11 cellular contexts compared by ENCODE assay signal in the genomic region with DNA sequence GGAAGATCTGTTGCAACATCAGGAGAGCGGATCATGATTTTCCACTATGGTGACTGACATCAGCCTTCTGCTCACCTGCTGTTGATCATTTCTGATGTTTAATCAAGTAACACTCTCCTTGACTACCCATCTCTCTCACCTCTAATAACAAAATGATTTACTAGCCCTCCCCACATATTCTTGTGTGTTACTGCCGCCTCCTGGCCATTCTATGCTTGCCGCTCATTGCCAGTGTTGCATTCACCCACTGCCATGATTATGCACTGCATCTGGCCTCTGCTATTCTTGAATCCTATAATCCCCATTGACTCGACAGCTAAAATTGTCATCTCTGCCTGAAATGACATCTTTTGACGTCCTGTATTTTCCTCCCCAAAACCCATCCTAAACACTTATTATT.
DNase-seq lines count a peak whose midpoint lies in the region; ATAC-seq and TF ChIP-seq lines count a peak whose summit lies in the region.
"Had no signal": no experiment of that assay in that cellular context is flagged by ENCODE, and none has a peak within 500 bp of the region (broad histone marks: within the 10 kb centered on the region; RNA-seq: fewer than 3 reads in every experiment).

No MANE protein-coding gene starts in this region.

- no peak overlapping the region for H3K27ac ChIP-seq in heart left ventricle
- H3K27ac ChIP-seq: ascending aorta had no signal

- peak; percentile 9; the same call in 1 of the 2 replicates for TF ChIP-seq CTCF in BE2C (IDR thresholded peaks at IDR 0.05; ENCODE audit: low read depth, low read length)
- TF ChIP-seq CTCF in heart left ventricle (IDR thresholded peaks at IDR 0.05) = no peak

- no peak for ATAC-seq in heart left ventricle

- intact Hi-C loops in head of caudate nucleus (cut with DNase I) = no loop called here
- intact Hi-C loops in heart left ventricle (cut with DNase I) = no loop called here

- TF ChIP-seq POLR2A in heart left ventricle (IDR thresholded peaks at IDR 0.05) = no peak

- H3K4me3 ChIP-seq in BE2C (ENCODE audit: low read depth, low read length) = no peak overlapping the region
- no peak overlapping the region for H3K4me3 ChIP-seq in HAP-1
- H3K4me3 ChIP-seq in heart left ventricle = no peak overlapping the region
- H3K4me3 ChIP-seq: ascending aorta had no signal

- DNase-seq in BE2C (no peak), HAP-1 (ENCODE audit: low spot score in 2 of 2) (peak; percentile 13 to 54), RPMI8226 (peak; percentile 4), iPS DF 19.7 (ENCODE audit: low read depth, low spot score) (peak; percentile 7), head of caudate nucleus (no peak), heart left ventricle (no peak), HuH-7.5 (ENCODE audit: low spot score) (no peak)
- no peak for DNase-seq in activated CD4-positive, alpha-beta T cell treated with anti-CD3 and anti-CD28 coated beads for 1 hour
- DNase-seq: activated T-cell treated with anti-CD3 and anti-CD28 coated beads, Interleukin-2, amount 50 U/mL, for 1 hour; CD8-positive, alpha-beta memory T cell had no signal

- no peaks in the 10 kb centered on the region for H3K27me3 ChIP-seq in BE2C
- H3K27me3 ChIP-seq in HAP-1 (ENCODE audit: low read depth) = peaks cover 4% of the 10 kb centered on the region; the same call in 1 of the 2 replicates
- H3K27me3 ChIP-seq in heart left ventricle = no peaks in the 10 kb centered on the region
- H3K27me3 ChIP-seq: ascending aorta had no signal

- H3K9me3 ChIP-seq in BE2C (no peaks in the 10 kb centered on the region), HAP-1 (no peaks in the 10 kb centered on the region), heart left ventricle (peaks cover 0 to 3% (median 0%) of the 10 kb centered on the region in 12 donors)
- H3K9me3 ChIP-seq: ascending aorta had no signal

- in situ Hi-C loops in HAP-1 (cut with MboI; ENCODE audit: low sequenced_read_pairs) = no loop called here

- H3K36me3 ChIP-seq in BE2C = no peaks in the 10 kb centered on the region
- H3K36me3 ChIP-seq in HAP-1 (replicated peaks) = no peaks in the 10 kb centered on the region
- H3K36me3 ChIP-seq in heart left ventricle = no peaks in the 10 kb centered on the region
- H3K36me3 ChIP-seq: ascending aorta had no signal

- 43 to 46% (median 46%) methylated on average over 5 of the region's 5 CpGs for WGBS in heart left ventricle, 4 donors

- H3K4me1 ChIP-seq in BE2C = no peaks in the 10 kb centered on the region
- no peaks in the 10 kb centered on the region for H3K4me1 ChIP-seq in HAP-1
- H3K4me1 ChIP-seq in heart left ventricle = no peaks in the 10 kb centered on the region
- H3K4me1 ChIP-seq: ascending aorta had no signal

Comparison
In these comparisons a context has a peak if more than half of its experiments do, and no peak if none do; other contexts are left out.
1. DNase-seq: peak in HAP-1 (2 of 2), RPMI8226 (single experiment) and iPS DF 19.7 (single experiment); none in BE2C (single experiment), head of caudate nucleus (0 of 42), activated CD4-positive, alpha-beta T cell treated with anti-CD3 and anti-CD28 coated beads for 1 hour (single experiment), heart left ventricle (0 of 5) and HuH-7.5 (single experiment).